In genomic region chr2:45813003-45813601, GRCh38 we compare ENCODE assay signal across 10 cellular contexts.
DNase-seq lines count a peak whose midpoint lies in the region; ATAC-seq and TF ChIP-seq lines count a peak whose summit lies in the region.
"Had no signal": no experiment of that assay in that cellular context is flagged by ENCODE, and none has a peak within 500 bp of the region (broad histone marks: within the 10 kb centered on the region; RNA-seq: fewer than 3 reads in every experiment).

No MANE protein-coding gene starts in this region.

- H3K4me3 Mint-ChIP-seq in activated T-helper 1 cell treated with anti-CD3 and anti-CD28 coated beads, Interleukin-12 subunit alpha, Interleukin-12 subunit beta, Interleukin-2, Interleukin-4 antibody, amounts not matched to agents 30 ng/mL and 10 ng/mL and 1 ng/mL, durations not matched to agents 14 hours and 24 hours and 36 hours: no peak overlapping the region

- 32% methylated on average over 8 of the region's 8 CpGs for WGBS in right cardiac atrium

- no peaks in the 10 kb centered on the region for H3K4me1 Mint-ChIP-seq in activated T-helper 1 cell treated with anti-CD3 and anti-CD28 coated beads, Interleukin-12 subunit alpha, Interleukin-12 subunit beta, Interleukin-2, Interleukin-4 antibody, amounts not matched to agents 30 ng/mL and 10 ng/mL and 1 ng/mL, durations not matched to agents 14 hours and 24 hours and 36 hours (ENCODE audit: low read depth)

- no peaks in the 10 kb centered on the region for H3K36me3 ChIP-seq in WERI-Rb-1
- no peaks in the 10 kb centered on the region for H3K36me3 ChIP-seq in subcutaneous abdominal adipose tissue (ENCODE audit: control insufficient read depth in 5 of 5, insufficient read depth in 5 of 5, low read length in 5 of 5)

- H3K27me3 Mint-ChIP-seq in activated T-helper 1 cell treated with anti-CD3 and anti-CD28 coated beads, Interleukin-12 subunit alpha, Interleukin-12 subunit beta, Interleukin-2, Interleukin-4 antibody, amounts not matched to agents 30 ng/mL and 10 ng/mL and 1 ng/mL, durations not matched to agents 14 hours and 24 hours and 36 hours (ENCODE audit: insufficient read depth): peaks cover 6% of the 10 kb centered on the region

- H3K27ac Mint-ChIP-seq in activated T-helper 1 cell treated with anti-CD3 and anti-CD28 coated beads, Interleukin-12 subunit alpha, Interleukin-12 subunit beta, Interleukin-2, Interleukin-4 antibody, amounts not matched to agents 30 ng/mL and 10 ng/mL and 1 ng/mL, durations not matched to agents 14 hours and 24 hours and 36 hours: no peak overlapping the region
- H3K27ac Mint-ChIP-seq: activated naive CD4-positive, alpha-beta T cell treated with anti-CD3 and anti-CD28 coated beads, Interleukin-2, amount 50 U/mL, for 72 hours had no signal

- H3K4me3 ChIP-seq in WERI-Rb-1 (ENCODE audit: low read depth, low read length) (peak overlapping the region; percentile 7; the same call in 1 of the 2 replicates), right cardiac atrium (ENCODE audit: low read length) (no peak overlapping the region), subcutaneous abdominal adipose tissue (ENCODE audit: low read depth in 1 of 5, low read length in 5 of 5) (peak overlapping the region in 1 of 5 donors; percentile 11)

- H3K27me3 ChIP-seq in WERI-Rb-1 (ENCODE audit: insufficient read depth, low read depth, severe bottlenecking) (no peaks in the 10 kb centered on the region), right cardiac atrium (ENCODE audit: control insufficient read depth, insufficient read depth) (no peaks in the 10 kb centered on the region), subcutaneous abdominal adipose tissue (ENCODE audit: control insufficient read depth in 5 of 5, insufficient read depth in 4 of 5, low read length in 5 of 5) (no peaks in the 10 kb centered on the region)

- H3K4me1 ChIP-seq in right cardiac atrium (ENCODE audit: control insufficient read depth, insufficient read depth, low read length): peaks cover 29% of the 10 kb centered on the region
- H3K4me1 ChIP-seq in subcutaneous abdominal adipose tissue (ENCODE audit: control insufficient read depth in 5 of 5, insufficient read depth in 5 of 5, low read length in 5 of 5): peaks cover 7 to 39% (median 25%) of the 10 kb centered on the region in 5 donors

- no peaks in the 10 kb centered on the region for H3K36me3 Mint-ChIP-seq in activated T-helper 1 cell treated with anti-CD3 and anti-CD28 coated beads, Interleukin-12 subunit alpha, Interleukin-12 subunit beta, Interleukin-2, Interleukin-4 antibody, amounts not matched to agents 30 ng/mL and 10 ng/mL and 1 ng/mL, durations not matched to agents 14 hours and 24 hours and 36 hours (ENCODE audit: low read depth)
- H3K36me3 Mint-ChIP-seq: activated naive CD4-positive, alpha-beta T cell treated with anti-CD3 and anti-CD28 coated beads, Interleukin-2, amount 50 U/mL, for 72 hours had no signal

- no peaks in the 10 kb centered on the region for H3K9me3 Mint-ChIP-seq in activated T-helper 1 cell treated with anti-CD3 and anti-CD28 coated beads, Interleukin-12 subunit alpha, Interleukin-12 subunit beta, Interleukin-2, Interleukin-4 antibody, amounts not matched to agents 30 ng/mL and 10 ng/mL and 1 ng/mL, durations not matched to agents 14 hours and 24 hours and 36 hours
- H3K9me3 Mint-ChIP-seq: activated naive CD4-positive, alpha-beta T cell treated with anti-CD3 and anti-CD28 coated beads, Interleukin-2, amount 50 U/mL, for 72 hours had no signal

- DNase-seq in NCI-H2196 (lab: John Stamatoyannopoulos, UW; ENCODE audit: unreplicated experiment) (peak; percentile 10), NCI-H2196 treated with DMSO at 0.1 percent for 48 hours (lab: John Stamatoyannopoulos, UW; ENCODE audit: unreplicated experiment) (no peak), WERI-Rb-1 (peak; percentile 68), right cardiac atrium (peak; percentile 56 to 78 (median 76)), MV-4-11 (lab: John Stamatoyannopoulos, UW) (no peak)
- DNase-seq in activated T-helper 1 cell treated with anti-CD3 and anti-CD28 coated beads, Interleukin-12 subunit alpha, Interleukin-12 subunit beta, Interleukin-2, Interleukin-4 antibody, amounts not matched to agents 30 ng/mL and 10 ng/mL and 1 ng/mL, durations not matched to agents 14 hours and 24 hours and 36 hours (ENCODE audit: low spot score): no peak
- DNase-seq in activated effector memory CD4-positive, alpha-beta T cell treated with anti-CD3 and anti-CD28 coated beads, Interleukin-2, amount 50 U/mL, for 16 hours: no peak
- DNase-seq: stimulated activated CD4-positive, alpha-beta T cell treated with anti-CD3 and anti-CD28 coated beads, Interleukin-4, amount 100 ng/mL, for 4 hours had no signal

- intact Hi-C loops in right cardiac atrium (cut with DNase I): no loop called here
- intact Hi-C loops in activated T-helper 1 cell treated with anti-CD3 and anti-CD28 coated beads, Interleukin-12 subunit alpha, Interleukin-12 subunit beta, Interleukin-2, Interleukin-4 antibody, amounts not matched to agents 30 ng/mL and 10 ng/mL and 1 ng/mL, durations not matched to agents 14 hours and 24 hours and 36 hours (cut with micrococcal nuclease): no loop called here

- peak; percentile 69 to 93 for ATAC-seq in right cardiac atrium
- ATAC-seq: activated naive CD4-positive, alpha-beta T cell treated with anti-CD3 and anti-CD28 coated beads, Interleukin-2, amount 50 U/mL, for 72 hours had no signal

- TF ChIP-seq CTCF in WERI-Rb-1 (IDR thresholded peaks at IDR 0.05; ENCODE audit: low read depth, low read length): no peak

- no peaks in the 10 kb centered on the region for H3K9me3 ChIP-seq in WERI-Rb-1 (ENCODE audit: severe bottlenecking)
- no peaks in the 10 kb centered on the region for H3K9me3 ChIP-seq in right cardiac atrium (ENCODE audit: control insufficient read depth, low read length)
- no peaks in the 10 kb centered on the region for H3K9me3 ChIP-seq in subcutaneous abdominal adipose tissue (ENCODE audit: control insufficient read depth in 5 of 5, low read length in 5 of 5)

- H3K27ac ChIP-seq in WERI-Rb-1: peak overlapping the region; percentile 12; the same call in 1 of the 2 replicates
- H3K27ac ChIP-seq in right cardiac atrium (ENCODE audit: low read length): peak overlapping the region; percentile 30
- H3K27ac ChIP-seq in subcutaneous abdominal adipose tissue (ENCODE audit: low read depth, low read length): peak overlapping the region; percentile 65

- H3K9ac ChIP-seq in subcutaneous abdominal adipose tissue (ENCODE audit: low read length in 5 of 5): peak overlapping the region in 2 of 5 donors; percentile 44 to 58

Comparison
In these comparisons a context has a peak if more than half of its experiments do, and no peak if none do; other contexts are left out.
1. DNase-seq: peak in NCI-H2196 (single experiment), WERI-Rb-1 (single experiment) and right cardiac atrium (3 of 3); none in NCI-H2196 treated with DMSO at 0.1 percent for 48 hours (single experiment), MV-4-11 (single experiment), activated T-helper 1 cell treated with anti-CD3 and anti-CD28 coated beads, Interleukin-12 subunit alpha, Interleukin-12 subunit beta, Interleukin-2, Interleukin-4 antibody, amounts not matched to agents 30 ng/mL and 10 ng/mL and 1 ng/mL, durations not matched to agents 14 hours and 24 hours and 36 hours (single experiment) and activated effector memory CD4-positive, alpha-beta T cell treated with anti-CD3 and anti-CD28 coated beads, Interleukin-2, amount 50 U/mL, for 16 hours (single experiment).
2. H3K27ac ChIP-seq: peak in every context shown above with its lines; median percentile 65 in subcutaneous abdominal adipose tissue; 30 in right cardiac atrium; 12 in WERI-Rb-1.